Comparison of ENCODE assay signal across 1 cellular context in genomic region chr1:1598051-1598719, GRCh38.
TF ChIP-seq lines count a peak whose summit lies in the region.

No MANE protein-coding gene starts in this region.

TF ChIP-seq in A549, 52 proteins besides CTCF, POLR2A, EP300 and RAD21 (continued from another document):
- TF ChIP-seq, protein P1, sequence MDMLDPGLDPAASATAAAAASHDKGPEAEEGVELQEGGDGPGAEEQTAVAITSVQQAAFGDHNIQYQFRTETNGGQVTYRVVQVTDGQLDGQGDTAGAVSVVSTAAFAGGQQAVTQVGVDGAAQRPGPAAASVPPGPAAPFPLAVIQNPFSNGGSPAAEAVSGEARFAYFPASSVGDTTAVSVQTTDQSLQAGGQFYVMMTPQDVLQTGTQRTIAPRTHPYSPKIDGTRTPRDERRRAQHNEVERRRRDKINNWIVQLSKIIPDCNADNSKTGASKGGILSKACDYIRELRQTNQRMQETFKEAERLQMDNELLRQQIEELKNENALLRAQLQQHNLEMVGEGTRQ (IDR thresholded peaks at IDR 0.05): no peak
- TF ChIP-seq, protein P2, sequence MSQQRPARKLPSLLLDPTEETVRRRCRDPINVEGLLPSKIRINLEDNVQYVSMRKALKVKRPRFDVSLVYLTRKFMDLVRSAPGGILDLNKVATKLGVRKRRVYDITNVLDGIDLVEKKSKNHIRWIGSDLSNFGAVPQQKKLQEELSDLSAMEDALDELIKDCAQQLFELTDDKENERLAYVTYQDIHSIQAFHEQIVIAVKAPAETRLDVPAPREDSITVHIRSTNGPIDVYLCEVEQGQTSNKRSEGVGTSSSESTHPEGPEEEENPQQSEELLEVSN (IDR thresholded peaks at IDR 0.05; ENCODE audit: borderline replicate concordance, low read depth): no peak
- no peak for TF ChIP-seq MYC (IDR thresholded peaks at IDR 0.05; ENCODE audit: borderline replicate concordance, low read length)
- no peak for TF ChIP-seq ZNF302 (CRISPR knock-in tag; IDR thresholded peaks at IDR 0.05)
- no peak for TF ChIP-seq SREBF2 (IDR thresholded peaks at IDR 0.05)
- TF ChIP-seq HEYL (CRISPR knock-in tag; IDR thresholded peaks at IDR 0.05): no peak
- no peak for TF ChIP-seq POLR2AphosphoS2 (conservative IDR thresholded peaks at IDR 0.05; ENCODE audit: low read length)
- no peak for TF ChIP-seq MAX (IDR thresholded peaks at IDR 0.05)
TF ChIP-seq in A549: peak in this region for 0.
